Comparison of ENCODE assay signal across 7 cellular contexts in genomic region chr10:131176324-131176723, GRCh38.
A peak's percentile ranks its signal among the peaks of the same experiment; 100 is the strongest.
DNase-seq lines count a peak whose midpoint lies in the region; ATAC-seq, FAIRE-seq and TF ChIP-seq lines count a peak whose summit lies in the region.
"Not testable (repeated sequence)": the region's sequence is repeated elsewhere in the genome, so short reads cannot be mapped to it uniquely, and the experiment has no call there.

No MANE protein-coding gene starts in this region.

- not testable (repeated sequence) for H3K27me3 ChIP-seq in GM12878 (replicated peaks in 1 of 2; ENCODE audit: control insufficient read depth in 2 of 2, insufficient read depth in 2 of 2, low read length in 1 of 2); neuronal stem cell (ENCODE audit: control insufficient read depth in 3 of 3, insufficient read depth in 3 of 3, low read depth in 1 of 3, low read length in 3 of 3)
- H3K27me3 ChIP-seq in upper lobe of right lung: peaks cover 12% of the 10 kb centered on the region

- peak overlapping the region; percentile 4 for H3K23ac ChIP-seq in neuronal stem cell (ENCODE audit: low read depth, low read length, poor library complexity)

- intact Hi-C loops in GM12878 (cut with micrococcal nuclease; ENCODE audit: unreplicated experiment); upper lobe of right lung (cut with DNase I): not testable (repeated sequence)

- H2BK5ac ChIP-seq in neuronal stem cell (ENCODE audit: low read length): not testable (repeated sequence)

- not testable (repeated sequence) for H2AFZ ChIP-seq in GM12878 (ENCODE audit: control insufficient read depth, low read depth, low read length); neuronal stem cell (ENCODE audit: low read length)

- POLR2A ChIA-PET in GM12878 (lab: Charles Lee): not testable (repeated sequence)

- H2BK120ac ChIP-seq in neuronal stem cell (ENCODE audit: low read depth, low read length): not testable (repeated sequence)

- not testable (repeated sequence) for H3K9me3 ChIP-seq in GM12878 (replicated peaks; ENCODE audit: control insufficient read depth, insufficient read depth, low read length); neuronal stem cell (replicated peaks in 1 of 2; ENCODE audit: control insufficient read depth in 2 of 2, insufficient read depth in 1 of 2, low read depth in 1 of 2, low read length in 2 of 2); upper lobe of right lung

- not testable (repeated sequence) for H3K9ac ChIP-seq in GM12878 (ENCODE audit: control insufficient read depth, insufficient read depth, low read length)
- H3K9ac ChIP-seq in neuronal stem cell (ENCODE audit: low read depth, low read length, poor library complexity): peak overlapping the region; percentile 32

- not testable (repeated sequence) for H4K20me1 ChIP-seq in GM12878 (ENCODE audit: control insufficient read depth, insufficient read depth)

- 45% methylated on average over 7 of the region's 7 CpGs for WGBS in GM12878 (ENCODE audit: insufficient coverage, insufficient replicate concordance, low lambda C conversion rate, missing lambda C conversion rate)
- no CpG with 5 or more reads among the region's 7 CpGs for WGBS in neuronal stem cell (ENCODE audit: extremely low coverage in 2 of 2, insufficient read length in 2 of 2, insufficient replicate concordance in 1 of 2), 2 donors

- TF ChIP-seq RAD21 in GM12878 (IDR thresholded peaks at IDR 0.05; ENCODE audit: insufficient read depth, low read depth, low read length): not testable (repeated sequence)

- BruUV-seq in GM12878 (replicated peaks; lab: Mats Ljungman, UMichigan): not testable (repeated sequence)

- not testable (repeated sequence) for H3K27ac ChIP-seq in GM12878 (ENCODE audit: control insufficient read depth, insufficient read depth); neuronal stem cell (replicated peaks; ENCODE audit: low read length); upper lobe of right lung

- not testable (repeated sequence) for H3K79me2 ChIP-seq in GM12878 (ENCODE audit: control insufficient read depth, insufficient read depth, low read length)

- in situ Hi-C loops in GM12878 (cut with MboI): not testable (repeated sequence)

- H2AK5ac ChIP-seq in neuronal stem cell (ENCODE audit: low read depth, low read length): not testable (repeated sequence)

- not testable (repeated sequence) for H3K18ac ChIP-seq in neuronal stem cell (ENCODE audit: low read length)

- SMC1A ChIA-PET in GM12878 (lab: Charles Lee; ENCODE audit: uncharacterized antibody, unreplicated experiment): not testable (repeated sequence)

- TF ChIP-seq CTCF in GM12878 (IDR thresholded peaks at IDR 0.05 in 2 of 3, conservative IDR thresholded peaks at IDR 0.05 in 1 of 3; ENCODE audit: control insufficient read depth in 2 of 3, extremely low read depth in 1 of 3, insufficient read depth in 1 of 3, low read depth in 3 of 3, low read length in 3 of 3); upper lobe of right lung (IDR thresholded peaks at IDR 0.05): not testable (repeated sequence)

- H2BK15ac ChIP-seq in neuronal stem cell (ENCODE audit: low read length): not testable (repeated sequence)

- peak; percentile 76 for FAIRE-seq in GM12892 (lab: Jason Lieb, UNC)
- FAIRE-seq in HTR-8/SVneo (lab: Jason Lieb, UNC): peak; percentile 98
- FAIRE-seq in GM12878 (lab: Jason Lieb, UNC): peak; percentile 79
- FAIRE-seq in islet of Langerhans (lab: Jason Lieb, UNC): peak; percentile 17

- TF ChIP-seq POLR2A in GM12892 (IDR thresholded peaks at IDR 0.05; ENCODE audit: low read depth, low read length); GM12878 (IDR thresholded peaks at IDR 0.05; ENCODE audit: low read depth, low read length): not testable (repeated sequence)

- not testable (repeated sequence) for H3K79me1 ChIP-seq in neuronal stem cell (ENCODE audit: low read depth, low read length)

- not testable (repeated sequence) for H2BK12ac ChIP-seq in neuronal stem cell (ENCODE audit: low read length)

- peak overlapping the region; percentile 44 for H3K4ac ChIP-seq in neuronal stem cell (ENCODE audit: low read length)

- CTCF ChIA-PET in GM12878 (lab: Yijun Ruan, JAX): not testable (repeated sequence)

- H3K4me1 ChIP-seq in GM12878 (ENCODE audit: control insufficient read depth, insufficient read depth, low read length); upper lobe of right lung: not testable (repeated sequence)
- peaks cover 0 to 12% of the 10 kb centered on the region in 2 donors for H3K4me1 ChIP-seq in neuronal stem cell (ENCODE audit: control insufficient read depth in 2 of 2, insufficient read depth in 1 of 2, low read depth in 1 of 2, low read length in 2 of 2)

- TF ChIP-seq EP300 in GM12878 (IDR thresholded peaks at IDR 0.05; ENCODE audit: borderline replicate concordance in 1 of 2, control insufficient read depth in 1 of 2, low read depth in 2 of 2, low read length in 2 of 2): not testable (repeated sequence)

- peak overlapping the region; percentile 17 for H4K8ac ChIP-seq in neuronal stem cell (ENCODE audit: low read depth, low read length)

- RAD21 ChIA-PET in GM12878 (lab: Charles Lee; ENCODE audit: unreplicated experiment): not testable (repeated sequence)

- not testable (repeated sequence) for H3K4me3 ChIP-seq in GM12878, upper lobe of right lung
- H3K4me3 ChIP-seq in neuronal stem cell (ENCODE audit: low read length in 2 of 2): peak overlapping the region in 1 of 2 donors; percentile 17

- not testable (repeated sequence) for H3K4me2 ChIP-seq in GM12878 (ENCODE audit: control insufficient read depth, insufficient read depth); neuronal stem cell (ENCODE audit: insufficient read depth, low read length, poor library complexity, severe bottlenecking)

- H4K91ac ChIP-seq in neuronal stem cell (ENCODE audit: low read depth, low read length, poor library complexity): not testable (repeated sequence)

- H3K36me3 ChIP-seq in GM12878 (ENCODE audit: control insufficient read depth in 2 of 2, insufficient read depth in 2 of 2, low read length in 1 of 2); neuronal stem cell (replicated peaks in 1 of 2; ENCODE audit: control insufficient read depth in 2 of 2, insufficient read depth in 2 of 2, low read length in 2 of 2); upper lobe of right lung: not testable (repeated sequence)

- not testable (repeated sequence) for ATAC-seq in GM12878
- peak; percentile 8 for ATAC-seq in upper lobe of right lung

- peak overlapping the region; percentile 40 for H3K14ac ChIP-seq in neuronal stem cell (ENCODE audit: low read length)

- not testable (repeated sequence) for DNase-seq in GM12892 (ENCODE audit: insufficient read length); HTR-8/SVneo (ENCODE audit: insufficient read length, low spot score); GM12878 (ENCODE audit: low read depth, low spot score); neuronal stem cell (ENCODE audit: low spot score); upper lobe of right lung
- DNase-seq in ecto neural progenitor cell (ENCODE audit: low spot score): peak; percentile 37
